In genomic region chr15:30999729-31000128, GRCh38 we compare ENCODE assay signal across 1 cellular context.
TF ChIP-seq lines count a peak whose summit lies in the region.

No MANE protein-coding gene starts in this region.

TF ChIP-seq in K562, 482 proteins besides CTCF, POLR2A, EP300 and RAD21 (continued from another document and continues in another):
- TF ChIP-seq E4F1 (CRISPR knock-in tag; IDR thresholded peaks at IDR 0.05; ENCODE audit: borderline replicate concordance) (no peak), MGA (IDR thresholded peaks at IDR 0.05) (no peak), ZNF76 (CRISPR knock-in tag; IDR thresholded peaks at IDR 0.05; ENCODE audit: borderline replicate concordance) (no peak), SMARCA4 (IDR thresholded peaks at IDR 0.05) (peak; percentile 56), SMC3 (conservative IDR thresholded peaks at IDR 0.05; ENCODE audit: insufficient read depth, low read depth, low read length) (no peak), TAF9B (IDR thresholded peaks at IDR 0.05; ENCODE audit: partially characterized antibody) (no peak), RBFOX2 (IDR thresholded peaks at IDR 0.05; ENCODE audit: low read depth, low read length) (no peak), TAF1 (IDR thresholded peaks at IDR 0.05; ENCODE audit: control insufficient read depth, extremely low read depth, insufficient read depth, low read length, severe bottlenecking) (no peak), CBX2 (IDR thresholded peaks at IDR 0.05; ENCODE audit: insufficient read depth, low read length, poor library complexity, severe bottlenecking) (no peak), EP400 (IDR thresholded peaks at IDR 0.05) (no peak), TCF3 (CRISPR knock-in tag; IDR thresholded peaks at IDR 0.05) (peak; percentile 85), CC2D1A (IDR thresholded peaks at IDR 0.05) (peak; percentile 54; the same call in 1 of the 2 replicates), THRAP3 (IDR thresholded peaks at IDR 0.05; ENCODE audit: borderline replicate concordance) (no peak), PHF21A (IDR thresholded peaks at IDR 0.05; ENCODE audit: borderline replicate concordance, low read depth) (no peak), POLR3A (IDR thresholded peaks at IDR 0.05; ENCODE audit: borderline replicate concordance, extremely low read depth, insufficient read depth, insufficient read length) (no peak), ZKSCAN3 (CRISPR knock-in tag; IDR thresholded peaks at IDR 0.05) (no peak), SAFB (IDR thresholded peaks at IDR 0.05; ENCODE audit: borderline replicate concordance, low read depth, low read length) (no peak), ETS1 (conservative IDR thresholded peaks at IDR 0.05; ENCODE audit: control insufficient read depth, low read depth, low read length) (no peak), BMI1 (IDR thresholded peaks at IDR 0.05; ENCODE audit: low read length) (no peak), BCLAF1 (IDR thresholded peaks at IDR 0.05; ENCODE audit: borderline replicate concordance in 1 of 2, control insufficient read depth in 1 of 2, low read depth in 2 of 2, low read length in 1 of 2) (no peak), ARID1B (IDR thresholded peaks at IDR 0.05) (peak; percentile 90), CTCFL (IDR thresholded peaks at IDR 0.05; ENCODE audit: borderline replicate concordance, insufficient read depth, low read depth, low read length, poor library complexity, severe bottlenecking) (no peak), SREBF1 (IDR thresholded peaks at IDR 0.05; ENCODE audit: borderline replicate concordance, low read depth, low read length) (no peak), FOXO4 (CRISPR knock-in tag; IDR thresholded peaks at IDR 0.05) (no peak), NR4A1 (CRISPR knock-in tag; IDR thresholded peaks at IDR 0.05) (no peak), NR4A1 (tag; IDR thresholded peaks at IDR 0.05) (no peak), HSF4 (CRISPR knock-in tag; IDR thresholded peaks at IDR 0.05; ENCODE audit: borderline replicate concordance) (no peak), PHTF2 (CRISPR knock-in tag; IDR thresholded peaks at IDR 0.05) (no peak), ZNF699 (CRISPR knock-in tag; IDR thresholded peaks at IDR 0.05; ENCODE audit: insufficient replicate concordance) (no peak), ZNF239 (CRISPR knock-in tag; IDR thresholded peaks at IDR 0.05) (no peak), ELF2 (CRISPR knock-in tag; IDR thresholded peaks at IDR 0.05) (no peak), ZNF23 (CRISPR knock-in tag; IDR thresholded peaks at IDR 0.05) (no peak), NFXL1 (CRISPR knock-in tag; IDR thresholded peaks at IDR 0.05) (no peak), CBX8 (IDR thresholded peaks at IDR 0.05; ENCODE audit: borderline replicate concordance, extremely low read depth, low read depth, low read length, poor library complexity, severe bottlenecking) (no peak), ZEB2 (IDR thresholded peaks at IDR 0.05) (no peak), ATF6 (CRISPR knock-in tag; IDR thresholded peaks at IDR 0.05) (no peak), KLF13 (tag; IDR thresholded peaks at IDR 0.05; ENCODE audit: borderline replicate concordance, low read depth) (no peak)
